In the genomic region with DNA sequence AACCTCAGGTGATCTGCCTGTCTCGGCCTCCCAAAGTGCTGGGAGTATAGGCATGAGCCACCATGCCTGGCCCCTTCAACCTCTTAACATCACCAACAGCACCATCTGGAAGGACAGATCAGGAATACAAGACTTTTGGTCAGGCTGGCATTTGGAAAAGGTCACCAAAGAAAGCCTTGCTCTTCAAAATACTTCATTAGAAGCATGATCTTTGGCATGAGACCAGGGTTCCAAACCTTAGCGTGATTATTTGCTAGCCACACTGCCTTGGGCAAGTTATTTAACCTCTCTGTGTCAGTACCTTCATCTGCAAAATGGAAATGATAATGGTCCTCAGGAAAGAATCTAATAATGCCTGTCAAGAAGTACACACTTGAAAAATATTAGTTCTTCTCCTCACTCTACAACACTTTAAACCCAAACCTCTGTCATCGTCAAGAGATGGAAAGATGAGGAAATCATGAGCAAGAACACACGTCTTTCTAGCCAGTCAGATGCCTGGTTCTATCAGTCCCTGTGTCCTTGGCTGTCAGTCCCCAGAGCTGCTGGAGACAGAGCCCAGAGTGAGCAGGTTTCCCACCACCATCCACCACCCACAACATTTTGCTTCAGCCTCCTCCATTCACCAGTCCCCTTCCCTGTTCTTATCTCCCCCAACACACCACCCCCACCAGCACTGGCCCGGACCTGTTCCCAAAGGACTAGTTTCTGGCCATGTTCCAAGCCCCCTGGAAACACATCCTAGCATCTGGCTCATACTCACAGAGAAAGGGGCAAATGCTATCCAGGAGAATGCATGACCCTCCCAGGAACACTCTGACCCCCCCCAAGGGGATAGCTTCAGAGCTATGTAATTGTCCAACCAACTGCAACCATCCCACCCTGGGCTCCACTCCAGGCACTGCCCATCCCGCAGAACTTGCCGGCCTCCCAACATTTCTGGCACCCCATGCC, we compare ENCODE assay signal across 11 cellular contexts. TPM values are rescaled to one million over a fixed set of nuclear protein-coding genes. Genes with fewer than 3 reads are reported as not detected.
A peak's percentile ranks its signal among the peaks of the same experiment; 100 is the strongest.
DNase-seq lines count a peak whose midpoint lies in the region; ATAC-seq and TF ChIP-seq lines count a peak whose summit lies in the region.
"Had no signal": no experiment of that assay in that cellular context is flagged by ENCODE, and none has a peak within 500 bp of the region (broad histone marks: within the 10 kb centered on the region; RNA-seq: fewer than 3 reads in every experiment).

No MANE protein-coding gene starts in this region.

- H3K4me3 Mint-ChIP-seq in T-helper 17 cell = peak overlapping the region; percentile 41
- no peak overlapping the region for H3K4me3 Mint-ChIP-seq in activated CD4-positive, alpha-beta memory T cell treated with anti-CD3 and anti-CD28 coated beads for 36 hours

- peaks cover 22% of the 10 kb centered on the region for H3K4me1 ChIP-seq in neuron (ENCODE audit: insufficient read depth, low read length)

- no peak for TF ChIP-seq CTCF in AG04449 (IDR thresholded peaks at IDR 0.05; ENCODE audit: insufficient read depth, low read length, missing control alignments)

- no peak overlapping the region for H2AFZ ChIP-seq in neuron (ENCODE audit: low read depth, low read length)

- CTCF ChIA-PET in AG04449 (lab: Yijun Ruan, JAX) = interaction anchor here (1.9 to 15.5 kb wide), 3 partner anchors 9 to 32 kb away, joined by 7 to 601 read pairs (median 41); no protein-coding TSS in a partner anchor
- CTCF ChIA-PET in activated CD4-positive, alpha-beta memory T cell treated with anti-CD3 and anti-CD28 coated beads for 36 hours (lab: Charles Lee) = interaction anchor here (1.0 to 1.3 kb wide), 2 partner anchors 34 kb away, joined by 3 read pairs; no protein-coding TSS in a partner anchor

- DNase-seq in AG04449 (ENCODE audit: low read depth, low spot score) (no peak), T-helper 17 cell (no peak), fibroblast of peridontal ligament (ENCODE audit: extremely low read depth) (peak; percentile 35), cerebellar cortex (ENCODE audit: low spot score) (no peak), NCI-H774 (lab: John Stamatoyannopoulos, UW) (no peak), T-helper 1 cell (no peak)
- DNase-seq in activated CD4-positive, alpha-beta memory T cell treated with anti-CD3 and anti-CD28 coated beads for 36 hours = no peak

- intact Hi-C loops in activated CD4-positive, alpha-beta memory T cell treated with anti-CD3 and anti-CD28 coated beads for 36 hours (cut with micrococcal nuclease) = no loop called here

- no peaks in the 10 kb centered on the region for H3K9me3 Mint-ChIP-seq in activated CD4-positive, alpha-beta memory T cell treated with anti-CD3 and anti-CD28 coated beads for 36 hours
- H3K9me3 Mint-ChIP-seq: IgD-negative memory B cell had no signal

- no peaks in the 10 kb centered on the region for H3K27me3 ChIP-seq in neuron (ENCODE audit: insufficient read depth, low read length)

- ATAC-seq in T-helper 17 cell = no peak
- ATAC-seq: activated CD4-positive, CD25-positive, alpha-beta regulatory T cell treated with anti-CD3 and anti-CD28 coated beads, Interleukin-2, amount 50 U/mL, for 24 hours; left lobe of liver had no signal

- H3K4me3 ChIP-seq in AG04449 (ENCODE audit: low read depth, low read length) (peak overlapping the region; percentile 80), neuron (ENCODE audit: low read length) (peak overlapping the region; percentile 86)

- H3K27ac Mint-ChIP-seq in T-helper 17 cell = no peak overlapping the region
- H3K27ac Mint-ChIP-seq in activated CD4-positive, alpha-beta memory T cell treated with anti-CD3 and anti-CD28 coated beads for 36 hours = no peak overlapping the region

- H3K36me3 ChIP-seq in neuron (ENCODE audit: insufficient read depth, low read length) = peaks cover 14% of the 10 kb centered on the region

- H3K9me3 ChIP-seq in T-helper 17 cell (ENCODE audit: control insufficient read depth, low read length, poor library complexity, severe bottlenecking) = no peaks in the 10 kb centered on the region
- H3K9me3 ChIP-seq in neuron (ENCODE audit: low read length) = no peaks in the 10 kb centered on the region

- peaks cover 9% of the 10 kb centered on the region for H3K4me1 Mint-ChIP-seq in T-helper 17 cell
- H3K4me1 Mint-ChIP-seq in activated CD4-positive, alpha-beta memory T cell treated with anti-CD3 and anti-CD28 coated beads for 36 hours (ENCODE audit: low read depth) = no peaks in the 10 kb centered on the region

- POLR2A ChIA-PET in AG04449 (lab: Yijun Ruan, JAX) = no interaction called here
- POLR2A ChIA-PET in activated CD4-positive, alpha-beta memory T cell treated with anti-CD3 and anti-CD28 coated beads for 36 hours (lab: Charles Lee) = interaction anchor here (0.5 kb wide), 1 partner anchor 34 kb away, joined by 3 read pairs; no protein-coding TSS in a partner anchor

- H3K36me3 Mint-ChIP-seq in T-helper 17 cell (ENCODE audit: low read depth) = peaks cover 5% of the 10 kb centered on the region
- no peaks in the 10 kb centered on the region for H3K36me3 Mint-ChIP-seq in activated CD4-positive, alpha-beta memory T cell treated with anti-CD3 and anti-CD28 coated beads for 36 hours
- H3K36me3 Mint-ChIP-seq: IgD-negative memory B cell had no signal

- peaks cover 61% of the 10 kb centered on the region for H3K27me3 Mint-ChIP-seq in T-helper 17 cell
- H3K27me3 Mint-ChIP-seq in activated CD4-positive, alpha-beta memory T cell treated with anti-CD3 and anti-CD28 coated beads for 36 hours = peaks cover 43% of the 10 kb centered on the region

RNA-seq across cellular contexts. Expression of a gene that starts 2.0 kb away (rescaled TPM):
- total RNA-seq in T-helper 17 cell = under 1 TPM; 0.42 to 0.70 TPM
- under 1 TPM; 0.15 to 0.21 TPM for total RNA-seq in activated CD4-positive, alpha-beta memory T cell treated with anti-CD3 and anti-CD28 coated beads for 36 hours

RNA-seq across cellular contexts. Expression of a gene that starts 31.4 kb away (rescaled TPM):
- total RNA-seq in T-helper 17 cell = 1 to 10 TPM; 6.5 to 8.0 TPM
- 10 to 100 TPM; 18.3 to 19.0 TPM for total RNA-seq in activated CD4-positive, alpha-beta memory T cell treated with anti-CD3 and anti-CD28 coated beads for 36 hours
